Comparison of ENCODE assay signal across 9 cellular contexts in the genomic region with DNA sequence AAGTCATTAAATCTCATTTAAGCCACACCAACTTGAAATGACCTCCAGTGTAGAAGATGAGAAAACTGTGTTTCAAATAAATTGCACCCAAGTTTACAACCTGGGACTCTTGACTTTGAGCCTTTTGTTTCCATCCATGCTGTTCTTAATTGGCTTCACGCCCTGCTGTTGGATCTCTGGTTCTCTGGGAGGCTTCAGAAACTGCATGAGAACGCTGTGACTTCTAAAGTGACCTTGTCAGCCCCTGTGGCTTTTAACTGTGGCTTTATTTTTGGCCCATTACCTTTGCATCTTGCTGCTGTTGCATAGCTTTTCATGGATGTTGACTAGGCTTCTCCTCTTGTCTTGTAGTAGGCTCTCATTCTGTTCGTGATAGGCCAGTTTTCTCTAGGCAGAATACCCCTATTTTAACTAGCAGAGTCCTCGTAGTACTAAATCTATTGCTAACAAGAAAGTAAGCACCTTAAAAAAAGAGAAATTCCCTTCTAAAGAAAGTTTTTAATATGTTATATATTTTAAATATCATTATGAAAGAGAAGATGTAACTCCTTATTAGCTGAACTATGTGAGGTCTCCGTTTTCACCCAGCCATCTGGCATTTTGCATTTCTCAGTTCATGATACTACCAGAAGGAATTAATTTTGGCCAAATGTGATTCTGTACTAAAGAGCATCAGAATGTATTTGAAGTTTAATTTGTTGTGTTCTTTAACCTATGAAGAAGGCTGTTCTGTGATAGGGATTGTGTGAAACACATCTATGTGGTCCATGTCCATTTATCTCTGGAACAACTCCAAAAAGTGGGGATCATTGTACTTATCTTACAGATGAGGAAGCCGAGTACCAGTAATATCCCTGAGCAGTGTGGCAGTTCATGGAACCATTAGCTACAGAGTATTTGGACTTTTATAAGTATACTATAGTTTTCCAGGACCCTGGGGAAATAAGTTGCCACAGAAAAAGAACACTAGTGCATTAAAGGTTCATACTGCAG. TPM values are rescaled to one million over a fixed set of nuclear protein-coding genes. Genes with fewer than 3 reads are reported as not detected.
DNase-seq lines count a peak whose midpoint lies in the region; ATAC-seq and TF ChIP-seq lines count a peak whose summit lies in the region.
"Had no signal": no experiment of that assay in that cellular context is flagged by ENCODE, and none has a peak within 500 bp of the region (broad histone marks: within the 10 kb centered on the region; RNA-seq: fewer than 3 reads in every experiment).

No MANE protein-coding gene starts in this region.

- H3K9me3 Mint-ChIP-seq in activated T-cell treated with anti-CD3 and anti-CD28 coated beads, Interleukin-2, amount 50 U/mL, for 72 hours: no peaks in the 10 kb centered on the region
- H3K9me3 Mint-ChIP-seq in activated T-helper 2 cell treated with anti-CD3 and anti-CD28 coated beads, Interferon-gamma antibody, Interleukin-2, Interleukin-4, amounts not matched to agents 10 μg/mL and 5 μg/mL and 100 μg/mL, durations not matched to agents 14 hours and 24 hours and 36 hours: no peaks in the 10 kb centered on the region
- no peaks in the 10 kb centered on the region for H3K9me3 Mint-ChIP-seq in stimulated activated naive B cell treated with anti-CD40 and anti-IgM and Interleukin-4, amounts not matched to agents 10 μg/mL and 1 μg/mL and 100 μg/mL, for 72 hours
- no peaks in the 10 kb centered on the region for H3K9me3 Mint-ChIP-seq in endothelial cell (ENCODE audit: unreplicated experiment)

- H3K4me1 Mint-ChIP-seq in activated T-cell treated with anti-CD3 and anti-CD28 coated beads, Interleukin-2, amount 50 U/mL, for 72 hours (ENCODE audit: low read depth): peaks cover 100% of the 10 kb centered on the region
- H3K4me1 Mint-ChIP-seq in activated T-helper 2 cell treated with anti-CD3 and anti-CD28 coated beads, Interferon-gamma antibody, Interleukin-2, Interleukin-4, amounts not matched to agents 10 μg/mL and 5 μg/mL and 100 μg/mL, durations not matched to agents 14 hours and 24 hours and 36 hours (ENCODE audit: low read depth): peaks cover 70% of the 10 kb centered on the region
- peaks cover 53 to 92% of the 10 kb centered on the region in 2 donors for H3K4me1 Mint-ChIP-seq in stimulated activated naive B cell treated with anti-CD40 and anti-IgM and Interleukin-4, amounts not matched to agents 10 μg/mL and 1 μg/mL and 100 μg/mL, for 72 hours
- H3K4me1 Mint-ChIP-seq in endothelial cell (ENCODE audit: unreplicated experiment): peaks cover 17% of the 10 kb centered on the region

- DNase-seq in activated T-cell treated with anti-CD3 and anti-CD28 coated beads, Interleukin-2, amount 50 U/mL, for 72 hours: no peak
- no peak for DNase-seq in activated T-cell treated with anti-CD3 and anti-CD28 coated beads, Interleukin-2, amount 50 U/mL, for 48 hours
- DNase-seq in activated T-helper 2 cell treated with anti-CD3 and anti-CD28 coated beads, Interferon-gamma antibody, Interleukin-2, Interleukin-4, amounts not matched to agents 10 μg/mL and 5 μg/mL and 100 μg/mL, durations not matched to agents 14 hours and 24 hours and 36 hours (ENCODE audit: low spot score): no peak
- no peak for DNase-seq in stimulated activated naive B cell treated with anti-CD40 and anti-IgM and Interleukin-4, amounts not matched to agents 10 μg/mL and 1 μg/mL and 100 μg/mL, for 72 hours
- DNase-seq in endothelial cell (ENCODE audit: low spot score) (no peak), NCI-H1105 treated with DMSO at 0.1 percent for 48 hours (lab: John Stamatoyannopoulos, UW) (no peak), retina (no peak)
- DNase-seq: substantia nigra had no signal

- no peak for TF ChIP-seq CTCF in endothelial cell (IDR thresholded peaks at IDR 0.05; ENCODE audit: unreplicated experiment)

- peak overlapping the region; percentile 89 for H3K27ac Mint-ChIP-seq in activated T-cell treated with anti-CD3 and anti-CD28 coated beads, Interleukin-2, amount 50 U/mL, for 72 hours
- peak overlapping the region; percentile 81 for H3K27ac Mint-ChIP-seq in activated T-helper 2 cell treated with anti-CD3 and anti-CD28 coated beads, Interferon-gamma antibody, Interleukin-2, Interleukin-4, amounts not matched to agents 10 μg/mL and 5 μg/mL and 100 μg/mL, durations not matched to agents 14 hours and 24 hours and 36 hours
- H3K27ac Mint-ChIP-seq in stimulated activated naive B cell treated with anti-CD40 and anti-IgM and Interleukin-4, amounts not matched to agents 10 μg/mL and 1 μg/mL and 100 μg/mL, for 72 hours: peak overlapping the region; percentile 89
- H3K27ac Mint-ChIP-seq in endothelial cell (ENCODE audit: unreplicated experiment): no peak overlapping the region

- H3K36me3 Mint-ChIP-seq in activated T-cell treated with anti-CD3 and anti-CD28 coated beads, Interleukin-2, amount 50 U/mL, for 72 hours (ENCODE audit: insufficient read depth in 2 of 2): peaks cover 13 to 18% of the 10 kb centered on the region in 2 donors
- H3K36me3 Mint-ChIP-seq in activated T-helper 2 cell treated with anti-CD3 and anti-CD28 coated beads, Interferon-gamma antibody, Interleukin-2, Interleukin-4, amounts not matched to agents 10 μg/mL and 5 μg/mL and 100 μg/mL, durations not matched to agents 14 hours and 24 hours and 36 hours (ENCODE audit: low read depth): peaks cover 61% of the 10 kb centered on the region
- peaks cover 16 to 51% of the 10 kb centered on the region in 2 donors for H3K36me3 Mint-ChIP-seq in stimulated activated naive B cell treated with anti-CD40 and anti-IgM and Interleukin-4, amounts not matched to agents 10 μg/mL and 1 μg/mL and 100 μg/mL, for 72 hours
- H3K36me3 Mint-ChIP-seq in endothelial cell (ENCODE audit: low read depth, unreplicated experiment): no peaks in the 10 kb centered on the region

- no peaks in the 10 kb centered on the region for H3K27me3 Mint-ChIP-seq in activated T-cell treated with anti-CD3 and anti-CD28 coated beads, Interleukin-2, amount 50 U/mL, for 72 hours (ENCODE audit: low read depth)
- H3K27me3 Mint-ChIP-seq in activated T-helper 2 cell treated with anti-CD3 and anti-CD28 coated beads, Interferon-gamma antibody, Interleukin-2, Interleukin-4, amounts not matched to agents 10 μg/mL and 5 μg/mL and 100 μg/mL, durations not matched to agents 14 hours and 24 hours and 36 hours (ENCODE audit: low read depth): no peaks in the 10 kb centered on the region
- H3K27me3 Mint-ChIP-seq in stimulated activated naive B cell treated with anti-CD40 and anti-IgM and Interleukin-4, amounts not matched to agents 10 μg/mL and 1 μg/mL and 100 μg/mL, for 72 hours: no peaks in the 10 kb centered on the region
- no peaks in the 10 kb centered on the region for H3K27me3 Mint-ChIP-seq in endothelial cell (ENCODE audit: unreplicated experiment)

- peak overlapping the region; percentile 41 to 54 for H3K4me3 Mint-ChIP-seq in activated T-cell treated with anti-CD3 and anti-CD28 coated beads, Interleukin-2, amount 50 U/mL, for 72 hours
- H3K4me3 Mint-ChIP-seq in activated T-helper 2 cell treated with anti-CD3 and anti-CD28 coated beads, Interferon-gamma antibody, Interleukin-2, Interleukin-4, amounts not matched to agents 10 μg/mL and 5 μg/mL and 100 μg/mL, durations not matched to agents 14 hours and 24 hours and 36 hours (ENCODE audit: low read depth): no peak overlapping the region
- peak overlapping the region in 1 of 2 donors; percentile 23 for H3K4me3 Mint-ChIP-seq in stimulated activated naive B cell treated with anti-CD40 and anti-IgM and Interleukin-4, amounts not matched to agents 10 μg/mL and 1 μg/mL and 100 μg/mL, for 72 hours
- H3K4me3 Mint-ChIP-seq in endothelial cell (ENCODE audit: unreplicated experiment): no peak overlapping the region

- intact Hi-C loops in activated T-helper 2 cell treated with anti-CD3 and anti-CD28 coated beads, Interferon-gamma antibody, Interleukin-2, Interleukin-4, amounts not matched to agents 10 μg/mL and 5 μg/mL and 100 μg/mL, durations not matched to agents 14 hours and 24 hours and 36 hours (cut with micrococcal nuclease): loop anchor here (1.0 kb wide), 1 partner anchor 9 kb away; no protein-coding TSS in a partner anchor

- no peak for ATAC-seq in activated T-cell treated with anti-CD3 and anti-CD28 coated beads, Interleukin-2, amount 50 U/mL, for 72 hours (replicated peaks in 1 of 2)
- peak; percentile 49 for ATAC-seq in HG02981 (IDR thresholded peaks at IDR 0.05; ENCODE audit: unreplicated experiment)
- peak in 1 of 2 donors; percentile 48 for ATAC-seq in stimulated activated naive B cell treated with anti-CD40 and anti-IgM and Interleukin-4, amounts not matched to agents 10 μg/mL and 1 μg/mL and 100 μg/mL, for 72 hours (replicated peaks)

RNA-seq across cellular contexts. Expression of a gene that starts 29.6 kb away (rescaled TPM):
- total RNA-seq in activated T-cell treated with anti-CD3 and anti-CD28 coated beads, Interleukin-2, amount 50 U/mL, for 72 hours: 100 to 1,000 TPM; 117 to 137 TPM
- total RNA-seq in activated T-helper 2 cell treated with anti-CD3 and anti-CD28 coated beads, Interferon-gamma antibody, Interleukin-2, Interleukin-4, amounts not matched to agents 10 μg/mL and 5 μg/mL and 100 μg/mL, durations not matched to agents 14 hours and 24 hours and 36 hours: 112 and 117 TPM in 2 replicates
- 7.9 TPM for total RNA-seq in endothelial cell (ENCODE audit: unreplicated experiment)

Comparison
In these comparisons a context has a peak if more than half of its experiments do, and no peak if none do; other contexts are left out.
1. H3K4me3 Mint-ChIP-seq: peak in activated T-cell treated with anti-CD3 and anti-CD28 coated beads, Interleukin-2, amount 50 U/mL, for 72 hours (2 of 2); none in activated T-helper 2 cell treated with anti-CD3 and anti-CD28 coated beads, Interferon-gamma antibody, Interleukin-2, Interleukin-4, amounts not matched to agents 10 μg/mL and 5 μg/mL and 100 μg/mL, durations not matched to agents 14 hours and 24 hours and 36 hours (single experiment) and endothelial cell (single experiment).
2. RNA of a gene that starts 29.6 kb away (total RNA-seq): 117 to 137 TPM in activated T-cell treated with anti-CD3 and anti-CD28 coated beads, Interleukin-2, amount 50 U/mL, for 72 hours and 112 to 117 TPM in activated T-helper 2 cell treated with anti-CD3 and anti-CD28 coated beads, Interferon-gamma antibody, Interleukin-2, Interleukin-4, amounts not matched to agents 10 μg/mL and 5 μg/mL and 100 μg/mL, durations not matched to agents 14 hours and 24 hours and 36 hours; 7.9 TPM in endothelial cell (single experiment); every median in the first group is over 10 times any median in the second.